Comparison of ENCODE assay signal across 1 cellular context in the genomic region with DNA sequence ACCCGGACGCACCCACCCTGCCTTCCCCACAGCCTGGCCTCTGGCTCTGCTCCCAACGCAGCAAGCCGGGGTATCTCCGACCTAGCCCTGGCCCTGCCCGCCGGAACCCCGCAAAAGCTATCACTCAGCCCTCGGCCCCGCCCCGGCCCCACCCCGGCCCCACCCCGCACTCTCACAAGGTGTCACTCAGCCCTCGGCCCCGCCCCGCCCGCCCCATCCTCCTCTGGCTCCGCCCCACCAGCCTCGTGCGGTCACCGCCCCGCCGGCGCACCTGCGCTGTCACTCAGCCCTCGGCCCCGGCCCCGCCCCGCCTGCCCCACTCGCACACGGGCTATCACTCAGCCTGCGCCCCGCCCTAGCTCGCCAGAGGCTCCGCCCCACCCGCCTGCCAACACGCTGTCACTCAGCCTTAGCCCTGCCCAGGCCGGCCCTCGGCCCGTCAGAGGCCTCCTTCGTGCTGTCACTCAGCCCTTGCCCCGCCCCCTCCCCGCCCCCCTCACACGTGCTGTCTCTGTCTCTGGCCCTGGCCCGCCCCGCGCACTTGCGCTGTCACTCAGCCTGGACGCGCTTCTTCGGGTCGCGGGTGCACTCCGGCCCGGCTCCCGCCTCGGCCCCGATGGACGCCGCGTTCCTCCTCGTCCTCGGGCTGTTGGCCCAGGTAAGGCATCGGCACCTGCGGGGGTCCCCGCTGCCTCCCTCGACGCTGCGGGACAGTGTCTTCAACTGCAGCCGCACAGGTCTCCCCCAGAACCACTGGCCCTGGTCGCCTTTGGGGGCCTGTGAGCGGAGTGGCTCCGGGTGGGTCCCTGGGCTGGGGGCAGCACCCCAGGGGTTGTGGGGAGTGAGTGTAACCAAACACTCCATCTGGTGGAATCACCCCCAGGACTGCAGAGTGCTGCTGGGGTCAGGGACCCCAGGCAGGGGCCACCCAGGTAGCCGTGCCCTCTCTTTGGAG.
TF ChIP-seq lines count a peak whose summit lies in the region.

A gene with protein sequence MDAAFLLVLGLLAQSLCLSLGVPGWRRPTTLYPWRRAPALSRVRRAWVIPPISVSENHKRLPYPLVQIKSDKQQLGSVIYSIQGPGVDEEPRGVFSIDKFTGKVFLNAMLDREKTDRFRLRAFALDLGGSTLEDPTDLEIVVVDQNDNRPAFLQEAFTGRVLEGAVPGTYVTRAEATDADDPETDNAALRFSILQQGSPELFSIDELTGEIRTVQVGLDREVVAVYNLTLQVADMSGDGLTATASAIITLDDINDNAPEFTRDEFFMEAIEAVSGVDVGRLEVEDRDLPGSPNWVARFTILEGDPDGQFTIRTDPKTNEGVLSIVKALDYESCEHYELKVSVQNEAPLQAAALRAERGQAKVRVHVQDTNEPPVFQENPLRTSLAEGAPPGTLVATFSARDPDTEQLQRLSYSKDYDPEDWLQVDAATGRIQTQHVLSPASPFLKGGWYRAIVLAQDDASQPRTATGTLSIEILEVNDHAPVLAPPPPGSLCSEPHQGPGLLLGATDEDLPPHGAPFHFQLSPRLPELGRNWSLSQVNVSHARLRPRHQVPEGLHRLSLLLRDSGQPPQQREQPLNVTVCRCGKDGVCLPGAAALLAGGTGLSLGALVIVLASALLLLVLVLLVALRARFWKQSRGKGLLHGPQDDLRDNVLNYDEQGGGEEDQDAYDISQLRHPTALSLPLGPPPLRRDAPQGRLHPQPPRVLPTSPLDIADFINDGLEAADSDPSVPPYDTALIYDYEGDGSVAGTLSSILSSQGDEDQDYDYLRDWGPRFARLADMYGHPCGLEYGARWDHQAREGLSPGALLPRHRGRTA (plus strand): TSS at position 533 of the 955 bp plus-strand sequence. CDS start 84 bp downstream, at position 617.

TF ChIP-seq in HepG2, 621 proteins besides CTCF, POLR2A, EP300 and RAD21 (continued from another document and continues in another):
- TF ChIP-seq, protein P1, sequence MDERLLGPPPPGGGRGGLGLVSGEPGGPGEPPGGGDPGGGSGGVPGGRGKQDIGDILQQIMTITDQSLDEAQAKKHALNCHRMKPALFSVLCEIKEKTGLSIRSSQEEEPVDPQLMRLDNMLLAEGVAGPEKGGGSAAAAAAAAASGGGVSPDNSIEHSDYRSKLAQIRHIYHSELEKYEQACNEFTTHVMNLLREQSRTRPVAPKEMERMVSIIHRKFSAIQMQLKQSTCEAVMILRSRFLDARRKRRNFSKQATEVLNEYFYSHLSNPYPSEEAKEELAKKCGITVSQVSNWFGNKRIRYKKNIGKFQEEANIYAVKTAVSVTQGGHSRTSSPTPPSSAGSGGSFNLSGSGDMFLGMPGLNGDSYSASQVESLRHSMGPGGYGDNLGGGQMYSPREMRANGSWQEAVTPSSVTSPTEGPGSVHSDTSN (CRISPR knock-in tag; IDR thresholded peaks at IDR 0.05) = peak; percentile 93
- TF ChIP-seq MED8 (CRISPR knock-in tag; IDR thresholded peaks at IDR 0.05; ENCODE audit: insufficient replicate concordance) (peak; percentile 38), MAZ (IDR thresholded peaks at IDR 0.05; ENCODE audit: borderline replicate concordance, low read depth, low read length) (no peak; the same call in 1 of the 2 replicates), MAZ (CRISPR knock-in tag; IDR thresholded peaks at IDR 0.05; ENCODE audit: low read depth) (peak; percentile 30; the same call in 1 of the 2 replicates), ZEB1 (IDR thresholded peaks at IDR 0.05; ENCODE audit: insufficient replicate concordance, low read depth) (peak; percentile 54), ZNF235 (CRISPR knock-in tag; IDR thresholded peaks at IDR 0.05; ENCODE audit: borderline replicate concordance) (0 out of 2 replicates have a peak, but pooled peaks have one; percentile 47), YEATS2 (CRISPR knock-in tag; IDR thresholded peaks at IDR 0.05; ENCODE audit: borderline replicate concordance) (no peak), BORCS8-MEF2B (CRISPR knock-in tag; IDR thresholded peaks at IDR 0.05) (peak; percentile 55; the same call in 1 of the 2 replicates), HOXA7 (CRISPR knock-in tag; IDR thresholded peaks at IDR 0.05) (no peak), HOXD1 (CRISPR knock-in tag; IDR thresholded peaks at IDR 0.05) (0 out of 2 replicates have a peak, but pooled peaks have one; percentile 31), HIVEP1 (CRISPR knock-in tag; IDR thresholded peaks at IDR 0.05) (peak; percentile 80; the same call in 1 of the 2 replicates)
- TF ChIP-seq, protein P2, sequence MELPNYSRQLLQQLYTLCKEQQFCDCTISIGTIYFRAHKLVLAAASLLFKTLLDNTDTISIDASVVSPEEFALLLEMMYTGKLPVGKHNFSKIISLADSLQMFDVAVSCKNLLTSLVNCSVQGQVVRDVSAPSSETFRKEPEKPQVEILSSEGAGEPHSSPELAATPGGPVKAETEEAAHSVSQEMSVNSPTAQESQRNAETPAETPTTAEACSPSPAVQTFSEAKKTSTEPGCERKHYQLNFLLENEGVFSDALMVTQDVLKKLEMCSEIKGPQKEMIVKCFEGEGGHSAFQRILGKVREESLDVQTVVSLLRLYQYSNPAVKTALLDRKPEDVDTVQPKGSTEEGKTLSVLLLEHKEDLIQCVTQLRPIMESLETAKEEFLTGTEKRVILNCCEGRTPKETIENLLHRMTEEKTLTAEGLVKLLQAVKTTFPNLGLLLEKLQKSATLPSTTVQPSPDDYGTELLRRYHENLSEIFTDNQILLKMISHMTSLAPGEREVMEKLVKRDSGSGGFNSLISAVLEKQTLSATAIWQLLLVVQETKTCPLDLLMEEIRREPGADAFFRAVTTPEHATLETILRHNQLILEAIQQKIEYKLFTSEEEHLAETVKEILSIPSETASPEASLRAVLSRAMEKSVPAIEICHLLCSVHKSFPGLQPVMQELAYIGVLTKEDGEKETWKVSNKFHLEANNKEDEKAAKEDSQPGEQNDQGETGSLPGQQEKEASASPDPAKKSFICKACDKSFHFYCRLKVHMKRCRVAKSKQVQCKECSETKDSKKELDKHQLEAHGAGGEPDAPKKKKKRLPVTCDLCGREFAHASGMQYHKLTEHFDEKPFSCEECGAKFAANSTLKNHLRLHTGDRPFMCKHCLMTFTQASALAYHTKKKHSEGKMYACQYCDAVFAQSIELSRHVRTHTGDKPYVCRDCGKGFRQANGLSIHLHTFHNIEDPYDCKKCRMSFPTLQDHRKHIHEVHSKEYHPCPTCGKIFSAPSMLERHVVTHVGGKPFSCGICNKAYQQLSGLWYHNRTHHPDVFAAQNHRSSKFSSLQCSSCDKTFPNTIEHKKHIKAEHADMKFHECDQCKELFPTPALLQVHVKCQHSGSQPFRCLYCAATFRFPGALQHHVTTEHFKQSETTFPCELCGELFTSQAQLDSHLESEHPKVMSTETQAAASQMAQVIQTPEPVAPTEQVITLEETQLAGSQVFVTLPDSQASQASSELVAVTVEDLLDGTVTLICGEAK (IDR thresholded peaks at IDR 0.05) = no peak
- TF ChIP-seq, protein P2 (CRISPR knock-in tag; IDR thresholded peaks at IDR 0.05) = no peak
- TF ChIP-seq, protein P3, sequence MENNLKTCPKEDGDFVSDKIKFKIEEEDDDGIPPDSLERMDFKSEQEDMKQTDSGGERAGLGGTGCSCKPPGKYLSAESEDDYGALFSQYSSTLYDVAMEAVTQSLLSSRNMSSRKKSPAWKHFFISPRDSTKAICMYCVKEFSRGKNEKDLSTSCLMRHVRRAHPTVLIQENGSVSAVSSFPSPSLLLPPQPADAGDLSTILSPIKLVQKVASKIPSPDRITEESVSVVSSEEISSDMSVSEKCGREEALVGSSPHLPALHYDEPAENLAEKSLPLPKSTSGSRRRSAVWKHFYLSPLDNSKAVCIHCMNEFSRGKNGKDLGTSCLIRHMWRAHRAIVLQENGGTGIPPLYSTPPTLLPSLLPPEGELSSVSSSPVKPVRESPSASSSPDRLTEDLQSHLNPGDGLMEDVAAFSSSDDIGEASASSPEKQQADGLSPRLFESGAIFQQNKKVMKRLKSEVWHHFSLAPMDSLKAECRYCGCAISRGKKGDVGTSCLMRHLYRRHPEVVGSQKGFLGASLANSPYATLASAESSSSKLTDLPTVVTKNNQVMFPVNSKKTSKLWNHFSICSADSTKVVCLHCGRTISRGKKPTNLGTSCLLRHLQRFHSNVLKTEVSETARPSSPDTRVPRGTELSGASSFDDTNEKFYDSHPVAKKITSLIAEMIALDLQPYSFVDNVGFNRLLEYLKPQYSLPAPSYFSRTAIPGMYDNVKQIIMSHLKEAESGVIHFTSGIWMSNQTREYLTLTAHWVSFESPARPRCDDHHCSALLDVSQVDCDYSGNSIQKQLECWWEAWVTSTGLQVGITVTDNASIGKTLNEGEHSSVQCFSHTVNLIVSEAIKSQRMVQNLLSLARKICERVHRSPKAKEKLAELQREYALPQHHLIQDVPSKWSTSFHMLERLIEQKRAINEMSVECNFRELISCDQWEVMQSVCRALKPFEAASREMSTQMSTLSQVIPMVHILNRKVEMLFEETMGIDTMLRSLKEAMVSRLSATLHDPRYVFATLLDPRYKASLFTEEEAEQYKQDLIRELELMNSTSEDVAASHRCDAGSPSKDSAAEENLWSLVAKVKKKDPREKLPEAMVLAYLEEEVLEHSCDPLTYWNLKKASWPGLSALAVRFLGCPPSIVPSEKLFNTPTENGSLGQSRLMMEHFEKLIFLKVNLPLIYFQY (CRISPR knock-in tag; IDR thresholded peaks at IDR 0.05; ENCODE audit: borderline replicate concordance) = 0 out of 2 replicates have a peak, but pooled peaks have one; percentile 16
- TF ChIP-seq, protein P4, sequence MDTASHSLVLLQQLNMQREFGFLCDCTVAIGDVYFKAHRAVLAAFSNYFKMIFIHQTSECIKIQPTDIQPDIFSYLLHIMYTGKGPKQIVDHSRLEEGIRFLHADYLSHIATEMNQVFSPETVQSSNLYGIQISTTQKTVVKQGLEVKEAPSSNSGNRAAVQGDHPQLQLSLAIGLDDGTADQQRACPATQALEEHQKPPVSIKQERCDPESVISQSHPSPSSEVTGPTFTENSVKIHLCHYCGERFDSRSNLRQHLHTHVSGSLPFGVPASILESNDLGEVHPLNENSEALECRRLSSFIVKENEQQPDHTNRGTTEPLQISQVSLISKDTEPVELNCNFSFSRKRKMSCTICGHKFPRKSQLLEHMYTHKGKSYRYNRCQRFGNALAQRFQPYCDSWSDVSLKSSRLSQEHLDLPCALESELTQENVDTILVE (CRISPR knock-in tag; IDR thresholded peaks at IDR 0.05) = no peak
- TF ChIP-seq, protein P5, sequence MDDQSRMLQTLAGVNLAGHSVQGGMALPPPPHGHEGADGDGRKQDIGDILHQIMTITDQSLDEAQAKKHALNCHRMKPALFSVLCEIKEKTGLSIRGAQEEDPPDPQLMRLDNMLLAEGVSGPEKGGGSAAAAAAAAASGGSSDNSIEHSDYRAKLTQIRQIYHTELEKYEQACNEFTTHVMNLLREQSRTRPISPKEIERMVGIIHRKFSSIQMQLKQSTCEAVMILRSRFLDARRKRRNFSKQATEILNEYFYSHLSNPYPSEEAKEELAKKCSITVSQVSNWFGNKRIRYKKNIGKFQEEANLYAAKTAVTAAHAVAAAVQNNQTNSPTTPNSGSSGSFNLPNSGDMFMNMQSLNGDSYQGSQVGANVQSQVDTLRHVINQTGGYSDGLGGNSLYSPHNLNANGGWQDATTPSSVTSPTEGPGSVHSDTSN (CRISPR knock-in tag; IDR thresholded peaks at IDR 0.05; ENCODE audit: borderline replicate concordance) = peak; percentile 62; the same call in 1 of the 2 replicates
- TF ChIP-seq, protein P6, sequence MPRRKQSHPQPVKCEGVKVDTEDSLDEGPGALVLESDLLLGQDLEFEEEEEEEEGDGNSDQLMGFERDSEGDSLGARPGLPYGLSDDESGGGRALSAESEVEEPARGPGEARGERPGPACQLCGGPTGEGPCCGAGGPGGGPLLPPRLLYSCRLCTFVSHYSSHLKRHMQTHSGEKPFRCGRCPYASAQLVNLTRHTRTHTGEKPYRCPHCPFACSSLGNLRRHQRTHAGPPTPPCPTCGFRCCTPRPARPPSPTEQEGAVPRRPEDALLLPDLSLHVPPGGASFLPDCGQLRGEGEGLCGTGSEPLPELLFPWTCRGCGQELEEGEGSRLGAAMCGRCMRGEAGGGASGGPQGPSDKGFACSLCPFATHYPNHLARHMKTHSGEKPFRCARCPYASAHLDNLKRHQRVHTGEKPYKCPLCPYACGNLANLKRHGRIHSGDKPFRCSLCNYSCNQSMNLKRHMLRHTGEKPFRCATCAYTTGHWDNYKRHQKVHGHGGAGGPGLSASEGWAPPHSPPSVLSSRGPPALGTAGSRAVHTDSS (CRISPR knock-in tag; conservative IDR thresholded peaks at IDR 0.05) = 0 out of 2 replicates have a peak, but pooled peaks have one; percentile 34
